ENCODE assay signal across 8 cellular contexts in the genomic region with DNA sequence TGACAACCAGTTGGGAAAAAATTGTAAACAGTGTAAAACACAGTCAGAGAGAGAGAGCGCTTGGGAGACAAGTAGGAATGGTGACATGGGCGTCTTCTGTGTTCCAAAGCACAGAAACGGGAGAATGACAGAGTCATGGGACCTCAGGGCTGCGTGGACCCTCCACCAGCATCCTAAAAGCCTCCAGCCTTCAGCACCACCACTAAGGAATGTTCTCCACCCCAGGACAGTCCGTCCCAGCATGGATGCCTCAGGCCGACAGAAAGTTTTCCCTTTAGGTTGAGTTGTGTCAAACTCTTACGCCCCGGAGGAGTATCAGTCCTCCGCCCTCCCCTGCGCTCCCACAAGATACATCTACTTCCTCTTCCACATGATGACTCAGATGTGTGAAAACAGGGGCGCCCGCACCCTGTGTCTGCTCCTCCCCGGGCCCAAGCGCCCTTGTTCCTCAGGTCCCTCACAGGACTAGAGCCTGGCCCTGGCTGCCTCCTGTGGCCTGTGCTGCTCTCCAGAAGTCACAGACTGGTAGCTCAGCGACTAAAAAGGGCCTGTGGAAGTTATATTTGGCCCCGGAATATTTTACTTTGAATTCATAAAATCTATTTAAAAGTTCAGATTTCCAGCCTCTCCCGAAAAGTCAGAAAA.
DNase-seq lines count a peak whose midpoint lies in the region; ATAC-seq and TF ChIP-seq lines count a peak whose summit lies in the region.

No MANE protein-coding gene starts in this region.

- no peak for ATAC-seq in HG03135 (IDR thresholded peaks at IDR 0.05; ENCODE audit: unreplicated experiment)

- no peak for TF ChIP-seq CTCF in GM20000 (IDR thresholded peaks at IDR 0.05; ENCODE audit: extremely low read depth, missing control alignments)

- no peaks in the 10 kb centered on the region for H3K9me3 Mint-ChIP-seq in T-helper 1 cell treated with Interleukin-12 subunit alpha and Interleukin-12 subunit beta and Interleukin-4 antibody, amounts not matched to agents 30 μg/mL and 1 μg/mL, for 36 hours

- CTCF ChIA-PET in HEK293T (lab: Yijun Ruan, JAX): no interaction called here

- peak overlapping the region; percentile 78 for H3K27ac Mint-ChIP-seq in T-helper 1 cell treated with Interleukin-12 subunit alpha and Interleukin-12 subunit beta and Interleukin-4 antibody, amounts not matched to agents 30 μg/mL and 1 μg/mL, for 36 hours

- peaks cover 71% of the 10 kb centered on the region for H3K4me1 Mint-ChIP-seq in T-helper 1 cell treated with Interleukin-12 subunit alpha and Interleukin-12 subunit beta and Interleukin-4 antibody, amounts not matched to agents 30 μg/mL and 1 μg/mL, for 36 hours (ENCODE audit: low read depth)

- H3K27me3 Mint-ChIP-seq in T-helper 1 cell treated with Interleukin-12 subunit alpha and Interleukin-12 subunit beta and Interleukin-4 antibody, amounts not matched to agents 30 μg/mL and 1 μg/mL, for 36 hours (ENCODE audit: low read depth): peaks cover 8% of the 10 kb centered on the region

- H3K4me3 Mint-ChIP-seq in T-helper 1 cell treated with Interleukin-12 subunit alpha and Interleukin-12 subunit beta and Interleukin-4 antibody, amounts not matched to agents 30 μg/mL and 1 μg/mL, for 36 hours: peak overlapping the region; percentile 47

- H3K36me3 Mint-ChIP-seq in T-helper 1 cell treated with Interleukin-12 subunit alpha and Interleukin-12 subunit beta and Interleukin-4 antibody, amounts not matched to agents 30 μg/mL and 1 μg/mL, for 36 hours (ENCODE audit: low read depth): peaks cover 13% of the 10 kb centered on the region

- DNase-seq in GM20000 (ENCODE audit: low spot score) (peak; percentile 45), amniotic epithelial cell (ENCODE audit: low read depth) (peak; percentile 47), pons (ENCODE audit: low spot score) (peak; percentile 54), cerebellar cortex (ENCODE audit: low spot score) (no peak), HEK293T (ENCODE audit: extremely low spot score) (no peak), middle frontal gyrus (ENCODE audit: extremely low spot score, low spot score) (no peak)

- POLR2A ChIA-PET in HEK293T (lab: Yijun Ruan, JAX): no interaction called here

TF ChIP-seq in HEK293T, 16 proteins besides CTCF, POLR2A, EP300 and RAD21:
- TF ChIP-seq SP1 (IDR thresholded peaks at IDR 0.05): no peak

Comparison
In these comparisons a context has a peak if more than half of its experiments do, and no peak if none do; other contexts are left out.
1. DNase-seq: peak in GM20000 (single experiment), amniotic epithelial cell (single experiment) and pons (single experiment); none in cerebellar cortex (single experiment), HEK293T (single experiment) and middle frontal gyrus (single experiment).